ENCODE assay signal across 9 cellular contexts in the genomic region with DNA sequence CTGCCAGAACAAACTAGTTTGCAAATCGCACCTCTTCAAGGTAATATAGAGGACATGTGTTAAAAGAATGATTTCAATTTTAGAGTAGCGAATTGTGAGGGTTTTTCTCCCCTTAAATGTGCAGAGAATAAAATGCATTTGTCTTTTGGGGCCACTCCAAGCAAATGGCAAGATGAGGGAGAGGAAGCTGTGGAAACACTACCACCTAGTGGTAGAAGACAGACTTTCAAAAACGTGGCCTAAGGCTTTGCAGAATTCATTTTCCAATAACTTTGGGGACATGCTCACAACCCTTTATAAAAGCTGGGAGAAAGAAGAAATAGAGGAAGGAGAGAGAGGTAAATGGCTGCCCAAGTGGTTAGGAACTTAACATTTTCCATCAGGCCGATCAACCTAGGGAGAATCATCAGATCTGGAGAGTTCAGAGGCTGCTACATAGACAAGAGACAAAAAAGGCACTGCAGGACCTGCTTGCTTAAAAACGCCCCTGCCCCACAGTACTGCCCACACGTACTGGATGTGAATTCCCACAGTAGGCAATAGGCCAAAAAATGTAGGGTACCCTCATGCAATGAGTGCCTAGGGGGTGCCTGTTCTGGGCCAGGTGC.
DNase-seq lines count a peak whose midpoint lies in the region; ATAC-seq and TF ChIP-seq lines count a peak whose summit lies in the region.
"Had no signal": no experiment of that assay in that cellular context is flagged by ENCODE, and none has a peak within 500 bp of the region (broad histone marks: within the 10 kb centered on the region; RNA-seq: fewer than 3 reads in every experiment).

No MANE protein-coding gene starts in this region.

- no peak for ATAC-seq in HG03354 (IDR thresholded peaks at IDR 0.05; ENCODE audit: poor library complexity, severe bottlenecking, unreplicated experiment)

- DNase-seq in NCI-H510A treated with DMSO at 0.1 percent for 48 hours (lab: John Stamatoyannopoulos, UW) (peak; percentile 81), NCI-H510A (lab: John Stamatoyannopoulos, UW) (no peak), HFF-Myc (ENCODE audit: extremely low read depth, low read depth) (peak; percentile 32), NCI-H748 (lab: John Stamatoyannopoulos, UW; ENCODE audit: unreplicated experiment) (peak; percentile 62), astrocyte of the cerebellum (ENCODE audit: low read depth) (peak; percentile 32), hepatic stellate cell (ENCODE audit: low spot score) (peak; percentile 62), smooth muscle cell of the brain vasculature (ENCODE audit: low read depth, low spot score) (peak; percentile 32)

- peak; percentile 71 for TF ChIP-seq CTCF in HFF-Myc (IDR thresholded peaks at IDR 0.05; ENCODE audit: low read depth, low read length, missing control alignments)
- peak; percentile 80 for TF ChIP-seq CTCF in astrocyte of the cerebellum (IDR thresholded peaks at IDR 0.05; ENCODE audit: low read depth, low read length, missing control alignments)

- in situ Hi-C loops in astrocyte of the cerebellum (cut with HindIII; ENCODE audit: low sequenced_read_pairs), result no loop called here

- H3K4me3 ChIP-seq in HFF-Myc (replicated peaks; ENCODE audit: low read depth, low read length) (no peak overlapping the region), astrocyte of the cerebellum (ENCODE audit: low read depth, low read length) (no peak overlapping the region)
- H3K4me3 ChIP-seq: BLaER1 had no signal
